Comparison of ENCODE assay signal across 16 cellular contexts in the genomic region with DNA sequence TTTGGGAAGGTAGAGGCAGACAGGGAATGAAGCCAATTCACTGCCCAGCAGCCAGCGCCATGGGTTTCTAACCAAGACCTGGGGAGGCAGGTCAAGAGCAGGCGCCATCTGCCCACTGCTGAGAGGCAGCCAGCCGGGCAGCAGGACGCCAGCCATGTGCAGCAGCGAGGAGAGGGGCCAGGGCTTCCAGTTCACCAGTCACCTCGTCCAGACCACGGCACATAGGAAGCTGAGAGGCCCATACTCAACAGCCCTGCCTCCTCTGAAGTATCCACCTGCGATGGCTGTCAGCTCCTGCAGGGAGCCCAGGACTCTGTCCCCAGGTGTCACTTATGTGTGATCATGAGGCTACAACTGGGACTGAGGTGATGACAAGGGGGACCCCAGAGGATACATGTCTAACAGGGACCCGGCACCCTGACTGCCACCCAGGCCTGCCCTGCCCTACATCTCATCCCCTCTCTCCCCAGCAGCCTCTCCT.
"Had no signal": no experiment of that assay in that cellular context is flagged by ENCODE, and none has a peak within 500 bp of the region (broad histone marks: within the 10 kb centered on the region; RNA-seq: fewer than 3 reads in every experiment).

No MANE protein-coding gene starts in this region.

- H3K9me3 Mint-ChIP-seq: activated CD4-positive, alpha-beta memory T cell treated with anti-CD3 and anti-CD28 coated beads, Interleukin-2, amount 10 ng/mL, durations not matched to agents 7 days and 5 days; activated naive CD4-positive, alpha-beta T cell treated with anti-CD3 and anti-CD28 coated beads, Interleukin-2, amount 50 U/mL, for 24 hours; natural killer cell treated with Interleukin-12 subunit alpha and Interleukin-12 subunit beta and Interleukin-15 and Interleukin-18, amount 100 ng/mL, for 72 hours; stimulated activated naive CD8-positive, alpha-beta T cell treated with anti-CD3 and anti-CD28 coated beads, Interleukin-15, amount 100 ng/mL, for 72 hours had no signal

- H3K27me3 Mint-ChIP-seq: activated B cell treated with CpG ODN at 0.5 μM for 24 hours; activated CD4-positive, alpha-beta memory T cell treated with anti-CD3 and anti-CD28 coated beads, Interleukin-2, amount 10 ng/mL, durations not matched to agents 7 days and 5 days; activated naive CD4-positive, alpha-beta T cell treated with anti-CD3 and anti-CD28 coated beads, Interleukin-2, amount 50 U/mL, for 24 hours; natural killer cell treated with Interleukin-12 subunit alpha and Interleukin-12 subunit beta and Interleukin-15 and Interleukin-18, amount 100 ng/mL, for 72 hours; stimulated activated naive CD8-positive, alpha-beta T cell treated with anti-CD3 and anti-CD28 coated beads, Interleukin-15, amount 100 ng/mL, for 72 hours had no signal

- H3K27ac Mint-ChIP-seq: activated B cell treated with CpG ODN at 0.5 μM for 24 hours; activated CD4-positive, alpha-beta memory T cell treated with anti-CD3 and anti-CD28 coated beads, Interleukin-2, amount 10 ng/mL, durations not matched to agents 7 days and 5 days; activated naive CD4-positive, alpha-beta T cell treated with anti-CD3 and anti-CD28 coated beads, Interleukin-2, amount 50 U/mL, for 24 hours; natural killer cell treated with Interleukin-12 subunit alpha and Interleukin-12 subunit beta and Interleukin-15 and Interleukin-18, amount 100 ng/mL, for 72 hours had no signal

- H3K4me3 Mint-ChIP-seq: activated B cell treated with CpG ODN at 0.5 μM for 24 hours; activated CD4-positive, alpha-beta memory T cell treated with anti-CD3 and anti-CD28 coated beads, Interleukin-2, amount 10 ng/mL, durations not matched to agents 7 days and 5 days; activated naive CD4-positive, alpha-beta T cell treated with anti-CD3 and anti-CD28 coated beads, Interleukin-2, amount 50 U/mL, for 24 hours; natural killer cell treated with Interleukin-12 subunit alpha and Interleukin-12 subunit beta and Interleukin-15 and Interleukin-18, amount 100 ng/mL, for 72 hours; stimulated activated naive CD8-positive, alpha-beta T cell treated with anti-CD3 and anti-CD28 coated beads, Interleukin-15, amount 100 ng/mL, for 72 hours had no signal

- H3K4me1 Mint-ChIP-seq: activated B cell treated with CpG ODN at 0.5 μM for 24 hours; activated CD4-positive, alpha-beta memory T cell treated with anti-CD3 and anti-CD28 coated beads, Interleukin-2, amount 10 ng/mL, durations not matched to agents 7 days and 5 days; activated naive CD4-positive, alpha-beta T cell treated with anti-CD3 and anti-CD28 coated beads, Interleukin-2, amount 50 U/mL, for 24 hours; stimulated activated naive CD8-positive, alpha-beta T cell treated with anti-CD3 and anti-CD28 coated beads, Interleukin-15, amount 100 ng/mL, for 72 hours had no signal

- DNase-seq: activated B cell treated with CpG ODN at 0.5 μM for 24 hours; activated CD4-positive, alpha-beta memory T cell treated with anti-CD3 and anti-CD28 coated beads, Interleukin-2, amount 10 ng/mL, durations not matched to agents 7 days and 5 days; activated CD4-positive, alpha-beta T cell treated with anti-CD3 and anti-CD28 coated beads for 48 hours; activated gamma-delta T cell; dermis blood vessel endothelial cell; effector memory CD4-positive, alpha-beta T cell; esophagus squamous epithelium; left cardiac atrium; retina; stimulated activated naive CD8-positive, alpha-beta T cell treated with anti-CD3 and anti-CD28 coated beads, Interleukin-15, amount 100 ng/mL, for 72 hours; T-helper 1 cell; T-helper 9 cell; upper lobe of left lung had no signal

- ATAC-seq: left cardiac atrium; SK-N-SH treated with all-trans-retinoic acid at 6 μM for 48 hours; stimulated activated naive CD8-positive, alpha-beta T cell treated with anti-CD3 and anti-CD28 coated beads, Interleukin-15, amount 100 ng/mL, for 72 hours had no signal
